In the genomic region with DNA sequence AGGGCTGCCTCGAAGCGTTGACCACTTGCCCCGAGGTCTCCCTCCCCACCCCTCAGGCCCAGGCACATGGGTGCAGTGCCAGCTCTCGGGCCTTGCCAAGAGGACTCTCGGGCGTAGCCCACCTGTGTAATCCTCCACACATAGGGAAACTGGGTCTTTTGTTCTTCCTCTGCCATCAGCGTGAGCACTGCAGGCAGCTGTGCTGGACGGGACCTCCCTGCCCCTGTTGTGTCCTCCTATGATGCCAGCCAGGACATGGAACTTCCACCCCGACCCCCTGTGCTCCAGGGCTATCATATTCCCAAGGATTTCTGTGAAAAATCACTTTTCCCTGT, we compare ENCODE assay signal across 18 cellular contexts.
A peak's percentile ranks its signal among the peaks of the same experiment; 100 is the strongest.
DNase-seq lines count a peak whose midpoint lies in the region; ATAC-seq and TF ChIP-seq lines count a peak whose summit lies in the region.
"Had no signal": no experiment of that assay in that cellular context is flagged by ENCODE, and none has a peak within 500 bp of the region (broad histone marks: within the 10 kb centered on the region; RNA-seq: fewer than 3 reads in every experiment).

No MANE protein-coding gene starts in this region.

- peaks cover 4% of the 10 kb centered on the region for H3K36me3 Mint-ChIP-seq in endodermal cell (ENCODE audit: low read depth)

- no peak overlapping the region for H2AFZ ChIP-seq in osteoblast (ENCODE audit: low read length)

- intact Hi-C loops in right cardiac atrium (cut with DNase I) = no loop called here

- no peaks in the 10 kb centered on the region for H3K9me3 Mint-ChIP-seq in endodermal cell

- 86% methylated on average over 9 of the region's 9 CpGs for WGBS in right cardiac atrium
- 89 to 98% methylated on average over 5 to 9 of the region's 9 CpGs for WGBS in endodermal cell (ENCODE audit: insufficient coverage in 1 of 2, insufficient read length in 1 of 2), 2 experiments

- no peak overlapping the region for H3K9ac ChIP-seq in endodermal cell (ENCODE audit: extremely low read depth, low read length, poor library complexity, severe bottlenecking)

- no peaks in the 10 kb centered on the region for H3K79me2 ChIP-seq in osteoblast (ENCODE audit: insufficient read depth, low read length)

- H3K4me3 ChIP-seq in right cardiac atrium (ENCODE audit: low read length) (no peak overlapping the region), right atrium auricular region (no peak overlapping the region), endodermal cell (ENCODE audit: low read length) (no peak overlapping the region), osteoblast (ENCODE audit: insufficient read depth, low read length) (no peak overlapping the region)
- H3K4me3 ChIP-seq: K562, Peyer's patch had no signal

- no peak overlapping the region for H3K4me3 Mint-ChIP-seq in endodermal cell

- no peaks in the 10 kb centered on the region for H4K20me1 ChIP-seq in osteoblast (ENCODE audit: insufficient read depth, low read length)

- H3K4me1 ChIP-seq in right cardiac atrium (ENCODE audit: control insufficient read depth, insufficient read depth, low read length) (peaks cover 3% of the 10 kb centered on the region), right atrium auricular region (peaks cover 0 to 37% of the 10 kb centered on the region in 2 donors), endodermal cell (ENCODE audit: control insufficient read depth, insufficient read depth, low read length) (no peaks in the 10 kb centered on the region), osteoblast (ENCODE audit: insufficient read depth, low read length) (peaks cover 13% of the 10 kb centered on the region)
- H3K4me1 ChIP-seq: Peyer's patch had no signal

- H3K4me2 ChIP-seq in osteoblast (ENCODE audit: insufficient read depth, low read length) = no peak overlapping the region

- H3K27me3 Mint-ChIP-seq in endodermal cell (ENCODE audit: insufficient read depth) = no peaks in the 10 kb centered on the region

- DNase-seq in right cardiac atrium (peak in 2 of 3 donors; percentile 14 to 21), right atrium auricular region (ENCODE audit: low spot score) (no peak), endodermal cell (no peak), osteoblast (ENCODE audit: insufficient read length, low spot score, missing footprints) (peak; percentile 34), NCI-H2081 treated with DMSO at 0.1 percent for 48 hours (lab: John Stamatoyannopoulos, UW) (no peak), HUDEP-2 (lab: John Stamatoyannopoulos, UW; ENCODE audit: unreplicated experiment in 76 of 76) (no peak)
- DNase-seq: NCI-H1092, NCI-H1436 treated with DMSO at 0.1 percent for 48 hours, NCI-H2029, NCI-H2171, NCI-H345, NCI-H524, NCI-H82, Peyer's patch, SHP77 had no signal

- no peak for TF ChIP-seq CTCF in right atrium auricular region (IDR thresholded peaks at IDR 0.05)
- TF ChIP-seq CTCF in endodermal cell (conservative IDR thresholded peaks at IDR 0.05) = no peak
- TF ChIP-seq CTCF in osteoblast (IDR thresholded peaks at IDR 0.05; ENCODE audit: extremely low read depth, low read depth, low read length) = no peak

- ATAC-seq in right cardiac atrium (no peak), HG03108 (IDR thresholded peaks at IDR 0.05; ENCODE audit: unreplicated experiment) (no peak)
- ATAC-seq: K562 had no signal

- H3K9me3 ChIP-seq in right cardiac atrium (ENCODE audit: control insufficient read depth, low read length) (no peaks in the 10 kb centered on the region), right atrium auricular region (no peaks in the 10 kb centered on the region), endodermal cell (ENCODE audit: control insufficient read depth, low read length) (no peaks in the 10 kb centered on the region), osteoblast (ENCODE audit: low read depth, low read length) (no peaks in the 10 kb centered on the region)
- H3K9me3 ChIP-seq: Peyer's patch had no signal

- peak overlapping the region; percentile 2 for H3K27ac Mint-ChIP-seq in endodermal cell

- no peak overlapping the region for H3K27ac ChIP-seq in right cardiac atrium (ENCODE audit: low read length)
- H3K27ac ChIP-seq in right atrium auricular region = no peak overlapping the region
- H3K27ac ChIP-seq in endodermal cell (ENCODE audit: low read depth, low read length) = no peak overlapping the region
- H3K27ac ChIP-seq in osteoblast (ENCODE audit: low read depth, low read length) = no peak overlapping the region
- H3K27ac ChIP-seq: C4-2B, Peyer's patch had no signal

- no peaks in the 10 kb centered on the region for H3K27me3 ChIP-seq in right cardiac atrium (ENCODE audit: control insufficient read depth, insufficient read depth)
- H3K27me3 ChIP-seq in right atrium auricular region = no peaks in the 10 kb centered on the region
- H3K27me3 ChIP-seq in endodermal cell (ENCODE audit: control insufficient read depth, insufficient read depth, low read length, poor library complexity, severe bottlenecking) = no peaks in the 10 kb centered on the region
- H3K27me3 ChIP-seq in osteoblast (ENCODE audit: insufficient read depth, low read length) = no peaks in the 10 kb centered on the region
- H3K27me3 ChIP-seq: Peyer's patch had no signal

- H3K36me3 ChIP-seq in right atrium auricular region (peaks cover 15% of the 10 kb centered on the region), endodermal cell (ENCODE audit: control insufficient read depth, insufficient read depth, low read length) (no peaks in the 10 kb centered on the region), osteoblast (ENCODE audit: insufficient read depth, low read length) (no peaks in the 10 kb centered on the region)
- H3K36me3 ChIP-seq: Peyer's patch had no signal

- H3K4me1 Mint-ChIP-seq in endodermal cell = no peaks in the 10 kb centered on the region

Comparison
In these comparisons a context has a peak if more than half of its experiments do, and no peak if none do; other contexts are left out.
1. DNase-seq: peak in right cardiac atrium (2 of 3) and osteoblast (single experiment); none in right atrium auricular region (single experiment), endodermal cell (single experiment), NCI-H2081 treated with DMSO at 0.1 percent for 48 hours (single experiment) and HUDEP-2 (0 of 76).